8 cellular contexts compared by ENCODE assay signal in genomic region chr15:41465822-41466421, GRCh38. TPM values are rescaled to one million over a fixed set of nuclear protein-coding genes. Genes with fewer than 3 reads are reported as not detected.
DNase-seq lines count a peak whose midpoint lies in the region; ATAC-seq and TF ChIP-seq lines count a peak whose summit lies in the region.

No MANE protein-coding gene starts in this region.

- ATAC-seq in GM21529 (IDR thresholded peaks at IDR 0.05; ENCODE audit: unreplicated experiment), result no peak

- no peaks in the 10 kb centered on the region for H3K4me1 ChIP-seq in NT2/D1 (ENCODE audit: insufficient read depth, insufficient read length)

- no peak overlapping the region for H3K9ac ChIP-seq in NT2/D1 (ENCODE audit: insufficient read length, low read depth)

- H3K4me3 ChIP-seq in NT2/D1 (ENCODE audit: insufficient read length, low read depth), result no peak overlapping the region

- TF ChIP-seq CTCF in GM13977 (IDR thresholded peaks at IDR 0.05; ENCODE audit: extremely low read depth, insufficient read depth, missing control alignments), result peak; percentile 89

- DNase-seq in COLO829 (ENCODE audit: low spot score), result peak; percentile 30
- DNase-seq in GM13977 (ENCODE audit: low spot score), result peak; percentile 58
- DNase-seq in NT2/D1 (ENCODE audit: low read depth, low spot score), result peak; percentile 16
- DNase-seq in cerebellum (ENCODE audit: low spot score), result peak; percentile 36
- peak; percentile 18 for DNase-seq in mucosa of gallbladder (ENCODE audit: low spot score)
- DNase-seq in posterior vena cava (ENCODE audit: low spot score), result no peak
- no peak for DNase-seq in cerebellar nuclear complex (lab: John Stamatoyannopoulos, UW)

- intact Hi-C loops in posterior vena cava (cut with DNase I), result no loop called here

- peaks cover 48% of the 10 kb centered on the region for H3K36me3 ChIP-seq in NT2/D1 (ENCODE audit: insufficient read depth, insufficient read length, low read length)

- no peaks in the 10 kb centered on the region for H3K9me3 ChIP-seq in NT2/D1 (ENCODE audit: insufficient read depth, low read length)

- in situ Hi-C loops in GM13977 (cut with MboI; ENCODE audit: low pct_unique_long_range_greater_than_20kb, low sequenced_read_pairs, unreplicated experiment), result no loop called here

- no peaks in the 10 kb centered on the region for H3K27me3 ChIP-seq in NT2/D1 (ENCODE audit: insufficient read depth, insufficient read length)

RNA-seq across cellular contexts. Expression of gene ITPKA, which starts 27.8 kb away (rescaled TPM):
- 2.5 TPM for total RNA-seq in cerebellum
- total RNA-seq in mucosa of gallbladder, result 3.2 TPM
- under 1 TPM; 0.28 to 0.33 TPM for total RNA-seq in posterior vena cava

RNA-seq across cellular contexts. Expression of gene LTK, which starts 47.7 kb away (rescaled TPM):
- total RNA-seq in cerebellum (0.36 TPM), mucosa of gallbladder (2.5 TPM), posterior vena cava (under 1 TPM; 0.24 to 0.46 TPM)

RNA-seq across cellular contexts. Expression of gene RTF1, which starts 49.0 kb away (rescaled TPM):
- total RNA-seq in cerebellum (37.2 TPM), mucosa of gallbladder (32.1 TPM), posterior vena cava (10 to 100 TPM; 22.9 to 25.6 TPM)

Comparison
In these comparisons a context has a peak if more than half of its experiments do, and no peak if none do; other contexts are left out.
1. DNase-seq: peak in COLO829 (single experiment), GM13977 (single experiment), NT2/D1 (single experiment), cerebellum (single experiment) and mucosa of gallbladder (single experiment); none in posterior vena cava (single experiment) and cerebellar nuclear complex (0 of 2).